1 cellular context compared by ENCODE assay signal in genomic region chr2:85775406-85776381, GRCh38.
TF ChIP-seq lines count a peak whose summit lies in the region.

No MANE protein-coding gene starts in this region.

TF ChIP-seq in HEK293, 187 proteins besides CTCF, POLR2A, EP300 and RAD21 (continued from another document):
- no peak for TF ChIP-seq PRDM2 (tag by site-specific recombination; IDR thresholded peaks at IDR 0.05; ENCODE audit: borderline replicate concordance)
- no peak for TF ChIP-seq GFI1B (tag by site-specific recombination; IDR thresholded peaks at IDR 0.05)
- TF ChIP-seq ZNF398 (tag by site-specific recombination; IDR thresholded peaks at IDR 0.05) = no peak
- no peak for TF ChIP-seq ZNF157 (tag by site-specific recombination; IDR thresholded peaks at IDR 0.05)
- no peak for TF ChIP-seq ZNF704 (tag by site-specific recombination; IDR thresholded peaks at IDR 0.05)
- TF ChIP-seq TSHZ1 (tag by site-specific recombination; IDR thresholded peaks at IDR 0.05; ENCODE audit: borderline replicate concordance) = no peak
- no peak for TF ChIP-seq BCL11A (tag by site-specific recombination; IDR thresholded peaks at IDR 0.05; ENCODE audit: low read depth)
- no peak for TF ChIP-seq ZNF837 (tag by site-specific recombination; IDR thresholded peaks at IDR 0.05)
- no peak for TF ChIP-seq ZBTB8A (tag by site-specific recombination; IDR thresholded peaks at IDR 0.05)
- no peak for TF ChIP-seq ZNF169 (tag by site-specific recombination; IDR thresholded peaks at IDR 0.05)
- TF ChIP-seq GLIS1 (tag by site-specific recombination; IDR thresholded peaks at IDR 0.05) = no peak
- no peak for TF ChIP-seq ZBTB7A (tag by site-specific recombination; IDR thresholded peaks at IDR 0.05; ENCODE audit: low read depth)
- no peak for TF ChIP-seq ZNF121 (tag by site-specific recombination; IDR thresholded peaks at IDR 0.05)
- no peak for TF ChIP-seq ZNF24 (tag by site-specific recombination; IDR thresholded peaks at IDR 0.05)
- no peak for TF ChIP-seq PATZ1 (tag by site-specific recombination; IDR thresholded peaks at IDR 0.05)
- TF ChIP-seq ZNF514 (tag by site-specific recombination; IDR thresholded peaks at IDR 0.05) = no peak
- TF ChIP-seq FEZF1 (tag by site-specific recombination; IDR thresholded peaks at IDR 0.05) = no peak
- TF ChIP-seq ZBTB44 (tag by site-specific recombination; IDR thresholded peaks at IDR 0.05) = no peak
- no peak for TF ChIP-seq ZNF18 (tag by site-specific recombination; IDR thresholded peaks at IDR 0.05)
- no peak for TF ChIP-seq ZNF48 (tag by site-specific recombination; IDR thresholded peaks at IDR 0.05)
- no peak for TF ChIP-seq GLIS2 (tag by site-specific recombination; IDR thresholded peaks at IDR 0.05)
- TF ChIP-seq OSR2 (tag by site-specific recombination; IDR thresholded peaks at IDR 0.05) = no peak
- 0 out of 2 replicates have a peak, but pooled peaks have one; percentile 25 for TF ChIP-seq ZSCAN30 (tag by site-specific recombination; IDR thresholded peaks at IDR 0.05)
- no peak for TF ChIP-seq MZF1 (tag by site-specific recombination; IDR thresholded peaks at IDR 0.05; ENCODE audit: borderline replicate concordance)
